Comparison of ENCODE assay signal across 9 cellular contexts in genomic region chr9:122346478-122347347, GRCh38. TPM values are rescaled to one million over a fixed set of nuclear protein-coding genes. Genes with fewer than 3 reads are reported as not detected.
DNase-seq lines count a peak whose midpoint lies in the region; ATAC-seq, FAIRE-seq and TF ChIP-seq lines count a peak whose summit lies in the region.
"Had no signal": no experiment of that assay in that cellular context is flagged by ENCODE, and none has a peak within 500 bp of the region (broad histone marks: within the 10 kb centered on the region; RNA-seq: fewer than 3 reads in every experiment).

No MANE protein-coding gene starts in this region.

- no peaks in the 10 kb centered on the region for H3K36me3 Mint-ChIP-seq in activated CD8-positive, alpha-beta T cell treated with anti-CD3 and anti-CD28 coated beads for 36 hours (ENCODE audit: low read depth)

- ATAC-seq in activated CD8-positive, alpha-beta T cell treated with anti-CD3 and anti-CD28 coated beads for 36 hours, result peak; percentile 38
- peak; percentile 58 for ATAC-seq in omental fat pad (ENCODE audit: low FRiP score)

- CTCF ChIA-PET in activated CD8-positive, alpha-beta T cell treated with anti-CD3 and anti-CD28 coated beads for 36 hours (lab: Charles Lee), result interaction anchor here (1.9 to 17.1 kb wide), 3 partner anchors 222 to 248 kb away, joined by 9 to 315 read pairs (median 17); no protein-coding TSS in a partner anchor

- peaks cover 16% of the 10 kb centered on the region for H3K27me3 Mint-ChIP-seq in activated CD8-positive, alpha-beta T cell treated with anti-CD3 and anti-CD28 coated beads for 36 hours

- H3K4me1 Mint-ChIP-seq in activated CD8-positive, alpha-beta T cell treated with anti-CD3 and anti-CD28 coated beads for 36 hours (ENCODE audit: low read depth), result peaks cover 15% of the 10 kb centered on the region

- FAIRE-seq in frontal cortex (lab: Jason Lieb, UNC), result no peak
- FAIRE-seq: GM18507 had no signal

- no peaks in the 10 kb centered on the region for H3K9me3 Mint-ChIP-seq in activated CD8-positive, alpha-beta T cell treated with anti-CD3 and anti-CD28 coated beads for 36 hours

- intact Hi-C loops in activated CD8-positive, alpha-beta T cell treated with anti-CD3 and anti-CD28 coated beads for 36 hours (cut with micrococcal nuclease), result loop anchor here (10.0 kb wide), 1 partner anchor 82 kb away; the partner anchor contains the start of genes MRRF and RBM18

- peak overlapping the region; percentile 63 for H3K4me3 Mint-ChIP-seq in activated CD8-positive, alpha-beta T cell treated with anti-CD3 and anti-CD28 coated beads for 36 hours

- no peak for TF ChIP-seq CTCF in activated CD8-positive, alpha-beta T cell treated with anti-CD3 and anti-CD28 coated beads for 36 hours (IDR thresholded peaks at IDR 0.05)
- no peak for TF ChIP-seq CTCF in omental fat pad (IDR thresholded peaks at IDR 0.05)

- DNase-seq in stimulated activated CD8-positive, alpha-beta memory T cell treated with anti-CD3 and anti-CD28 coated beads, Interleukin-12 subunit alpha, Interleukin-12 subunit beta, amount 100 ng/mL, for 4 hours (ENCODE audit: low read depth), result peak; percentile 2
- no peak for DNase-seq in stimulated activated CD8-positive, alpha-beta memory T cell treated with anti-CD3 and anti-CD28 coated beads, Interleukin-4, amount 100 ng/mL, for 48 hours
- peak; percentile 20 for DNase-seq in activated CD8-positive, alpha-beta T cell treated with anti-CD3 and anti-CD28 coated beads for 36 hours
- DNase-seq in frontal cortex (ENCODE audit: low spot score in 2 of 2) (peak; percentile 58 to 72), omental fat pad (ENCODE audit: low spot score) (no peak), NCI-H1436 (lab: John Stamatoyannopoulos, UW) (no peak), NCI-H1694 treated with DMSO at 0.1 percent for 48 hours (lab: John Stamatoyannopoulos, UW) (no peak), NCI-H226 (no peak)

- POLR2A ChIA-PET in activated CD8-positive, alpha-beta T cell treated with anti-CD3 and anti-CD28 coated beads for 36 hours (lab: Charles Lee), result interaction anchor here (1.0 kb wide), 1 partner anchor 82 kb away, joined by 3 read pairs; the partner anchor contains the start of genes MRRF and RBM18

- peak overlapping the region; percentile 28 for H3K27ac Mint-ChIP-seq in activated CD8-positive, alpha-beta T cell treated with anti-CD3 and anti-CD28 coated beads for 36 hours

RNA-seq across cellular contexts. Expression of gene PTGS1, which starts 24.1 kb away (rescaled TPM):
- total RNA-seq in activated CD8-positive, alpha-beta T cell treated with anti-CD3 and anti-CD28 coated beads for 36 hours, result under 1 TPM in 1 of 2 experiments, not detected in 1; 0.23 TPM
- total RNA-seq in frontal cortex, result 0.41 TPM
- 10 to 100 TPM; 16.0 to 36.8 (median 20.1) TPM for total RNA-seq in omental fat pad

Comparison
In these comparisons a context has a peak if more than half of its experiments do, and no peak if none do; other contexts are left out.
1. DNase-seq: peak in stimulated activated CD8-positive, alpha-beta memory T cell treated with anti-CD3 and anti-CD28 coated beads, Interleukin-12 subunit alpha, Interleukin-12 subunit beta, amount 100 ng/mL, for 4 hours (single experiment), activated CD8-positive, alpha-beta T cell treated with anti-CD3 and anti-CD28 coated beads for 36 hours (single experiment) and frontal cortex (2 of 2); none in stimulated activated CD8-positive, alpha-beta memory T cell treated with anti-CD3 and anti-CD28 coated beads, Interleukin-4, amount 100 ng/mL, for 48 hours (single experiment), omental fat pad (single experiment), NCI-H1436 (single experiment), NCI-H1694 treated with DMSO at 0.1 percent for 48 hours (single experiment) and NCI-H226 (single experiment).
2. RNA of gene PTGS1, which starts 24.1 kb away (total RNA-seq): 16.0 to 36.8 TPM in omental fat pad; 0.41 TPM in frontal cortex (single experiment) and 0.23 TPM in activated CD8-positive, alpha-beta T cell treated with anti-CD3 and anti-CD28 coated beads for 36 hours; every median in the first group is over 10 times any median in the second.